1 cellular context compared by ENCODE assay signal in the genomic region with DNA sequence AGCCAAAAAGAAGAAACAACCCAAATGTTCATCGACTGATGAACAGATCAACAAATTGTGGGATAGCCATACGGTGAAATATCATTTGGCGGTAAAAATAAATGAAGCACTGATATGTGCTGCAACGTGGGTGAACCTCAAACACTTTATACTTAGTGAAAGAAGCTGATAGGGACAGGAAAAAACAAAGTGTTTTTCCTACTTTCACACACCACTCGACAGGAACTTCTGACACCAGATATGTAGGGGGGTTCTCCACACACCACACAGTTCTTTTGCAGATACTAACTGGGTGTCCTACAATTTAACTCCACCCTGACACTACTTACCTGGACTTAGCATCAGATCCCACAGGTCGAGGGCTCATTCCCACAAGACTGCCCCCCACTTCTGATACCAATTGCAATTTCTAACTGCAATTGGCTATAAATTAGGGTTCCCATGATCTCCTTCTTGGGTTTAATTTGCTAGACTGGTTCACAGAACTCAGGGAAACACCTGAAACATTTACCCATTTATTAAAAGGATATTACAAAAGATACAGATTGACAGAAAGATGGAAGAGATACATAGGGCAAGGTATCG.
TF ChIP-seq lines count a peak whose summit lies in the region.

No MANE protein-coding gene starts in this region.

TF ChIP-seq in K562, 482 proteins besides CTCF, POLR2A, EP300 and RAD21:
- TF ChIP-seq ZNF707 (CRISPR knock-in tag; conservative IDR thresholded peaks at IDR 0.05) (peak; percentile 84), ZNF263 (CRISPR knock-in tag; IDR thresholded peaks at IDR 0.05; ENCODE audit: borderline replicate concordance) (no peak), NR2C2 (CRISPR knock-in tag; IDR thresholded peaks at IDR 0.05) (no peak), NR2C2 (tag; IDR thresholded peaks at IDR 0.05) (no peak), GATAD2A (IDR thresholded peaks at IDR 0.05) (no peak), MED1 (CRISPR knock-in tag; IDR thresholded peaks at IDR 0.05; ENCODE audit: borderline replicate concordance) (no peak)
- TF ChIP-seq, protein P1, sequence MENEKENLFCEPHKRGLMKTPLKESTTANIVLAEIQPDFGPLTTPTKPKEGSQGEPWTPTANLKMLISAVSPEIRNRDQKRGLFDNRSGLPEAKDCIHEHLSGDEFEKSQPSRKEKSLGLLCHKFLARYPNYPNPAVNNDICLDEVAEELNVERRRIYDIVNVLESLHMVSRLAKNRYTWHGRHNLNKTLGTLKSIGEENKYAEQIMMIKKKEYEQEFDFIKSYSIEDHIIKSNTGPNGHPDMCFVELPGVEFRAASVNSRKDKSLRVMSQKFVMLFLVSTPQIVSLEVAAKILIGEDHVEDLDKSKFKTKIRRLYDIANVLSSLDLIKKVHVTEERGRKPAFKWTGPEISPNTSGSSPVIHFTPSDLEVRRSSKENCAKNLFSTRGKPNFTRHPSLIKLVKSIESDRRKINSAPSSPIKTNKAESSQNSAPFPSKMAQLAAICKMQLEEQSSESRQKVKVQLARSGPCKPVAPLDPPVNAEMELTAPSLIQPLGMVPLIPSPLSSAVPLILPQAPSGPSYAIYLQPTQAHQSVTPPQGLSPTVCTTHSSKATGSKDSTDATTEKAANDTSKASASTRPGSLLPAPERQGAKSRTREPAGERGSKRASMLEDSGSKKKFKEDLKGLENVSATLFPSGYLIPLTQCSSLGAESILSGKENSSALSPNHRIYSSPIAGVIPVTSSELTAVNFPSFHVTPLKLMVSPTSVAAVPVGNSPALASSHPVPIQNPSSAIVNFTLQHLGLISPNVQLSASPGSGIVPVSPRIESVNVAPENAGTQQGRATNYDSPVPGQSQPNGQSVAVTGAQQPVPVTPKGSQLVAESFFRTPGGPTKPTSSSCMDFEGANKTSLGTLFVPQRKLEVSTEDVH (IDR thresholded peaks at IDR 0.05; ENCODE audit: low read depth, partially characterized antibody), result no peak
- TF ChIP-seq, protein P2, sequence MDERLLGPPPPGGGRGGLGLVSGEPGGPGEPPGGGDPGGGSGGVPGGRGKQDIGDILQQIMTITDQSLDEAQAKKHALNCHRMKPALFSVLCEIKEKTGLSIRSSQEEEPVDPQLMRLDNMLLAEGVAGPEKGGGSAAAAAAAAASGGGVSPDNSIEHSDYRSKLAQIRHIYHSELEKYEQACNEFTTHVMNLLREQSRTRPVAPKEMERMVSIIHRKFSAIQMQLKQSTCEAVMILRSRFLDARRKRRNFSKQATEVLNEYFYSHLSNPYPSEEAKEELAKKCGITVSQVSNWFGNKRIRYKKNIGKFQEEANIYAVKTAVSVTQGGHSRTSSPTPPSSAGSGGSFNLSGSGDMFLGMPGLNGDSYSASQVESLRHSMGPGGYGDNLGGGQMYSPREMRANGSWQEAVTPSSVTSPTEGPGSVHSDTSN (CRISPR knock-in tag; IDR thresholded peaks at IDR 0.05; ENCODE audit: low read depth), result no peak
- TF ChIP-seq, protein P2 (tag; conservative IDR thresholded peaks at IDR 0.05; ENCODE audit: low read depth), result no peak
- TF ChIP-seq, protein P3, sequence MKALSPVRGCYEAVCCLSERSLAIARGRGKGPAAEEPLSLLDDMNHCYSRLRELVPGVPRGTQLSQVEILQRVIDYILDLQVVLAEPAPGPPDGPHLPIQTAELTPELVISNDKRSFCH (CRISPR knock-in tag; IDR thresholded peaks at IDR 0.05), result no peak
- TF ChIP-seq, protein P3 (tag; IDR thresholded peaks at IDR 0.05), result no peak
